ENCODE assay signal across 20 cellular contexts in the genomic region with DNA sequence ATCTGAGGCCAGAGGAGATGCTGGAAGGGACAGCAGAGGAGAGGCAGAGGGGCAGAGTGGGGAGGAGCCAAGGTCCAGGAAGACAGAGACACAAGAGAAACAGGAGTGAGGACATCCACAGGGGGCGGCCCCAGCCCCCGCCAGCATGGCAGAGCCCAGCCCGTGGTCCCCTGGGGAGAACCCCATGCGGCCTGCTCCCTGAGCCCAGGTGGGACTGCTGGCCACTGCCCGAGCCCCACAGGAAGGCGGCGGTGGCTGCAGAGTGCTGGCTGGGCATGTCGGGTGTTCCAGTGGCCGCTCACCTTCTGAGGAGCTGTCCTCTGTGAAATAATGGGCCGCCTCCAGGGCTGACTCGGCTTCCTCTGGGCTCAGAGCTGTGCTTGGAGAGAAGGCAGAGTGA. TPM values are rescaled to one million over a fixed set of nuclear protein-coding genes. Genes with fewer than 3 reads are reported as not detected.
DNase-seq lines count a peak whose midpoint lies in the region; ATAC-seq, FAIRE-seq and TF ChIP-seq lines count a peak whose summit lies in the region.
"Had no signal": no experiment of that assay in that cellular context is flagged by ENCODE, and none has a peak within 500 bp of the region (broad histone marks: within the 10 kb centered on the region; RNA-seq: fewer than 3 reads in every experiment).

No MANE protein-coding gene starts in this region.

- 90 to 95% (median 91%) methylated on average over 10 to 11 of the region's 11 CpGs for WGBS in small intestine, 3 donors
- WGBS in body of pancreas, 2 donors: 90 to 100% methylated on average over 1 to 11 of the region's 11 CpGs

- H3K4me1 ChIP-seq in small intestine (ENCODE audit: control insufficient read depth in 2 of 2, insufficient read depth in 1 of 2, low read depth in 1 of 2, low read length in 1 of 2) (no peaks in the 10 kb centered on the region), body of pancreas (no peaks in the 10 kb centered on the region)

- intact Hi-C loops in CD14-positive monocyte (cut with micrococcal nuclease): no loop called here
- intact Hi-C loops in body of pancreas (cut with DNase I): no loop called here

- H3K4me1 Mint-ChIP-seq in CD14-positive monocyte: peaks cover 8% of the 10 kb centered on the region
- peaks cover 2% of the 10 kb centered on the region; the same call in 1 of the 2 replicates for H3K4me1 Mint-ChIP-seq in WTC11
- H3K4me1 Mint-ChIP-seq in memory B cell: peaks cover 11% of the 10 kb centered on the region

- H3K4me3 ChIP-seq in small intestine (ENCODE audit: low read depth in 1 of 2, low read length in 2 of 2) (no peak overlapping the region), body of pancreas (no peak overlapping the region), WERI-Rb-1 (ENCODE audit: low read depth, low read length) (no peak overlapping the region)
- H3K4me3 ChIP-seq: esophagus muscularis mucosa, gastrocnemius medialis, HAP-1 had no signal

- H3K4me3 Mint-ChIP-seq in CD14-positive monocyte: no peak overlapping the region
- no peak overlapping the region for H3K4me3 Mint-ChIP-seq in WTC11
- H3K4me3 Mint-ChIP-seq in memory B cell: no peak overlapping the region
- H3K4me3 Mint-ChIP-seq: activated CD4-positive, alpha-beta T cell treated with anti-CD3 and anti-CD28 coated beads for 36 hours; type B pancreatic cell had no signal

- H3K27me3 ChIP-seq in small intestine (ENCODE audit: control insufficient read depth in 2 of 2, insufficient read depth in 2 of 2, low read length in 2 of 2) (no peaks in the 10 kb centered on the region), body of pancreas (no peaks in the 10 kb centered on the region), WERI-Rb-1 (ENCODE audit: insufficient read depth, low read depth, severe bottlenecking) (no peaks in the 10 kb centered on the region)
- H3K27me3 ChIP-seq: esophagus muscularis mucosa, gastrocnemius medialis had no signal

- ATAC-seq in WTC11: no peak
- ATAC-seq in memory B cell (ENCODE audit: low read depth): no peak
- no peak for ATAC-seq in body of pancreas
- ATAC-seq: gastrocnemius medialis had no signal

- peaks cover 80 to 92% of the 10 kb centered on the region in 2 donors for H3K36me3 Mint-ChIP-seq in CD14-positive monocyte
- peaks cover 47% of the 10 kb centered on the region for H3K36me3 Mint-ChIP-seq in WTC11
- H3K36me3 Mint-ChIP-seq in memory B cell: peaks cover 17% of the 10 kb centered on the region

- DNase-seq in 8988T (peak; percentile 34), CD14-positive monocyte (ENCODE audit: low spot score) (peak; percentile 43), WTC11 (ENCODE audit: low spot score) (no peak), memory B cell (ENCODE audit: low spot score in 2 of 2) (no peak), small intestine (no peak), body of pancreas (no peak), WERI-Rb-1 (no peak)
- no peak for DNase-seq in activated naive CD4-positive, alpha-beta T cell treated with Interleukin-2 at 50 U/mL for 16 hours
- DNase-seq: activated CD8-positive, alpha-beta memory T cell treated with anti-CD3 and anti-CD28 coated beads, Interleukin-2, amount 50 U/mL, for 4 hours; central memory CD4-positive, alpha-beta T cell; effector memory CD4-positive, alpha-beta T cell; gastrocnemius medialis; naive B cell; NK-92 treated with Interleukin-12 subunit alpha and Interleukin-12 subunit beta, amount 100 ng/mL, for 24 hours; stimulated activated CD4-positive, alpha-beta T cell treated with anti-CD3 and anti-CD28 coated beads, Interleukin-2, amount 100 ng/mL, for 48 hours had no signal

- TF ChIP-seq POLR2A in body of pancreas (IDR thresholded peaks at IDR 0.05): no peak

- H3K27ac ChIP-seq in small intestine (ENCODE audit: low read depth in 1 of 2, low read length in 1 of 2) (no peak overlapping the region), body of pancreas (no peak overlapping the region), WERI-Rb-1 (no peak overlapping the region)
- H3K27ac ChIP-seq: esophagus muscularis mucosa, gastrocnemius medialis had no signal

- H3K27ac Mint-ChIP-seq in CD14-positive monocyte: peak overlapping the region in 5 of 7 donors; percentile 28 to 84 (median 77)
- H3K27ac Mint-ChIP-seq in WTC11: peak overlapping the region; percentile 79; the same call in 1 of the 2 replicates
- peak overlapping the region; percentile 45 for H3K27ac Mint-ChIP-seq in memory B cell
- H3K27ac Mint-ChIP-seq: activated CD4-positive, alpha-beta T cell treated with anti-CD3 and anti-CD28 coated beads for 36 hours; type B pancreatic cell had no signal

- no peaks in the 10 kb centered on the region for H3K9me3 ChIP-seq in small intestine (ENCODE audit: control insufficient read depth, low read depth)
- no peaks in the 10 kb centered on the region for H3K9me3 ChIP-seq in body of pancreas
- no peaks in the 10 kb centered on the region for H3K9me3 ChIP-seq in WERI-Rb-1 (ENCODE audit: severe bottlenecking)
- H3K9me3 ChIP-seq: esophagus muscularis mucosa, gastrocnemius medialis, HAP-1 had no signal

- FAIRE-seq in small intestine (lab: Jason Lieb, UNC): no peak
- FAIRE-seq: keratinocyte had no signal

- TF ChIP-seq CTCF in CD14-positive monocyte (IDR thresholded peaks at IDR 0.05) (no peak), WTC11 (IDR thresholded peaks at IDR 0.05) (no peak), body of pancreas (IDR thresholded peaks at IDR 0.05) (no peak), WERI-Rb-1 (IDR thresholded peaks at IDR 0.05; ENCODE audit: low read depth, low read length) (no peak)

- H3K27me3 Mint-ChIP-seq in CD14-positive monocyte (ENCODE audit: low read depth in 3 of 3) (peaks cover 0 to 2% (median 0%) of the 10 kb centered on the region in 3 donors), WTC11 (ENCODE audit: low read depth) (no peaks in the 10 kb centered on the region), memory B cell (no peaks in the 10 kb centered on the region)
- H3K27me3 Mint-ChIP-seq: activated CD4-positive, alpha-beta T cell treated with anti-CD3 and anti-CD28 coated beads for 36 hours; naive B cell; type B pancreatic cell had no signal

- H3K9me3 Mint-ChIP-seq in CD14-positive monocyte (peaks cover 0 to 4% (median 0%) of the 10 kb centered on the region in 7 donors), WTC11 (peaks cover 4% of the 10 kb centered on the region), memory B cell (no peaks in the 10 kb centered on the region)
- H3K9me3 Mint-ChIP-seq: naive B cell, type B pancreatic cell had no signal

- CTCF ChIA-PET in WTC11 (lab: Charles Lee): interaction anchor here (1.6 to 2.7 kb wide), 3 partner anchors 66 to 108 kb away, joined by 5 to 7 read pairs (median 6); no protein-coding TSS in a partner anchor

- H3K36me3 ChIP-seq in small intestine (ENCODE audit: control insufficient read depth in 2 of 2, insufficient read depth in 2 of 2, low read length in 2 of 2): peaks cover 10% of the 10 kb centered on the region in 2 donors
- peaks cover 2 to 25% of the 10 kb centered on the region in 2 donors for H3K36me3 ChIP-seq in body of pancreas (replicated peaks in 1 of 2; ENCODE audit: insufficient read depth in 1 of 2, low read depth in 2 of 2)
- H3K36me3 ChIP-seq in WERI-Rb-1: peaks cover 4% of the 10 kb centered on the region; the same call in 1 of the 2 replicates

- POLR2A ChIA-PET in WTC11 (lab: Charles Lee): interaction anchor here (0.6 kb wide), 1 partner anchor 125 kb away, joined by 11 read pairs; no protein-coding TSS in a partner anchor

TF ChIP-seq in WTC11, 78 proteins besides CTCF, POLR2A, EP300 and RAD21:
- TF ChIP-seq HMGA2 (CRISPR knock-in tag; IDR thresholded peaks at IDR 0.05): no peak
- TF ChIP-seq, protein P1, sequence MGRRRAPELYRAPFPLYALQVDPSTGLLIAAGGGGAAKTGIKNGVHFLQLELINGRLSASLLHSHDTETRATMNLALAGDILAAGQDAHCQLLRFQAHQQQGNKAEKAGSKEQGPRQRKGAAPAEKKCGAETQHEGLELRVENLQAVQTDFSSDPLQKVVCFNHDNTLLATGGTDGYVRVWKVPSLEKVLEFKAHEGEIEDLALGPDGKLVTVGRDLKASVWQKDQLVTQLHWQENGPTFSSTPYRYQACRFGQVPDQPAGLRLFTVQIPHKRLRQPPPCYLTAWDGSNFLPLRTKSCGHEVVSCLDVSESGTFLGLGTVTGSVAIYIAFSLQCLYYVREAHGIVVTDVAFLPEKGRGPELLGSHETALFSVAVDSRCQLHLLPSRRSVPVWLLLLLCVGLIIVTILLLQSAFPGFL (CRISPR knock-in tag; IDR thresholded peaks at IDR 0.05; ENCODE audit: borderline replicate concordance): no peak
- peak; percentile 67; the same call in 1 of the 2 replicates for TF ChIP-seq ZNF423 (CRISPR knock-in tag; IDR thresholded peaks at IDR 0.05)

RNA-seq across cellular contexts. Expression of gene MRNIP, which starts 8.9 kb away (rescaled TPM):
- polyA plus RNA-seq in CD14-positive monocyte: 1 to 10 TPM; 1.2 to 1.4 TPM
- 35.2 to 42.0 TPM (median 36.7 TPM) in 3 replicates for total RNA-seq in WTC11 (2021)
- polyA plus RNA-seq in small intestine: 10 to 100 TPM; 11.3 to 29.7 (median 11.7) TPM
- 10 to 100 TPM; 23.4 to 34.8 TPM for total RNA-seq in body of pancreas

RNA-seq across cellular contexts. Expression of gene TBC1D9B, which starts 40.2 kb away (rescaled TPM):
- 10 to 100 TPM; 13.4 to 26.3 TPM for polyA plus RNA-seq in CD14-positive monocyte
- 64.9 to 70.9 TPM (median 69.0 TPM) in 3 replicates for total RNA-seq in WTC11 (2021)
- 10 to 100 TPM; 32.4 to 59.0 (median 50.5) TPM for polyA plus RNA-seq in small intestine
- total RNA-seq in body of pancreas: 100 to 1,000 TPM in 1 of 2 donors, 10 to 100 TPM in 1; 69.8 to 121 TPM

RNA-seq across cellular contexts. Expression of gene SQSTM1, which starts 46.8 kb away (rescaled TPM):
- polyA plus RNA-seq in CD14-positive monocyte: 100 to 1,000 TPM; 275 to 312 TPM
- 78.5 to 95.2 TPM (median 86.5 TPM) in 3 replicates for total RNA-seq in WTC11 (2021)
- 100 to 1,000 TPM; 135 to 217 (median 144) TPM for polyA plus RNA-seq in small intestine
- total RNA-seq in body of pancreas: 100 to 1,000 TPM; 249 to 606 TPM

Comparison
In these comparisons a context has a peak if more than half of its experiments do, and no peak if none do; other contexts are left out.
1. DNase-seq: peak in 8988T (single experiment) and CD14-positive monocyte (single experiment); none in WTC11 (single experiment), memory B cell (0 of 2), small intestine (single experiment), body of pancreas (0 of 4), WERI-Rb-1 (single experiment) and activated naive CD4-positive, alpha-beta T cell treated with Interleukin-2 at 50 U/mL for 16 hours (single experiment).
2. Peak in every context shown above with its lines, with median percentiles within 50 percentile points of each other: H3K27ac Mint-ChIP-seq.